11 cellular contexts compared by ENCODE assay signal in the genomic region with DNA sequence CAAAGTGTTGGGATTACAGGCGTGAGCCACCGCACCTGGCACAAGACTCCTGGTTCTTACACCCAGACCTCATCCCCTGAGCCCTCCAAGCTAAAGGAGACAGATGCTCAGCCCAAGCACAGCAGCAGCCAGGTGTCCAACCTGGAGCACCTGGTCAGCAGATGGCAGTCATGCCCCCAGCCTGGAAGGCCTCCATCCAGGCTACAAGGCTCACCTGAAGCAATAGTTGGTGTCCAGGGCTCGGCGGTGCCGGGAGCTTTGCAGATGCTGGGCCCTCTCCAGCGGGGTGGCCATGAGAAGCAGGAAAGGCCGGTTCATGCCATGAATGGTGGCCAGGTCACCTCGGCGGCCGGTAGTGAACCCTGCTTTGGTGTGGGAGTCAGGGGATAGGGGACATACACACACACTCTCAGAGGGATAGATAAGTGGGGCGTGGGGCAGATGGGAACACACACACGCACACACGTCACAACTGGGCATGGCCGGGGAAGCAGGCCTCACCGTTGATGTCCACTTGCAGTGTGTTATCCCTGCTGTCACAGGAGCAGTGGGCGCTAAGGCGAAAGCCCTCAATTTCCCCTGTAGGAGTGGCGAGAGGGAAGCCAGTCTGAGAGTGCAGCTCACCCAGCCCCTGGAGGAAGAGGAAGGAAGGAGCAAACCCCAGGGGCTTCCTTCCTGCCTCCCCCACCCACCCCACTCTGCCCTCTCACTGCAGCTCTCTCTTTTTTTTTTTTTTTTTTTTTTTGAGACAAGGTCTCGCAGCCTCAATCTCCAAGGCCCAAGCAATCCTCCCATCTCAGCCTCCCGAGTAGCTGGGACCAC. TPM values are rescaled to one million over a fixed set of nuclear protein-coding genes. Genes with fewer than 3 reads are reported as not detected.
DNase-seq lines count a peak whose midpoint lies in the region; ATAC-seq, FAIRE-seq and TF ChIP-seq lines count a peak whose summit lies in the region.
"Had no signal": no experiment of that assay in that cellular context is flagged by ENCODE, and none has a peak within 500 bp of the region (broad histone marks: within the 10 kb centered on the region; RNA-seq: fewer than 3 reads in every experiment).

No MANE protein-coding gene starts in this region.

- H3K27ac Mint-ChIP-seq in nephron progenitor cell, result no peak overlapping the region

- no peaks in the 10 kb centered on the region for H3K27me3 ChIP-seq in RWPE2 (ENCODE audit: insufficient read depth, poor library complexity, severe bottlenecking)
- H3K27me3 ChIP-seq: SJSA1 had no signal

- no peak for FAIRE-seq in D721Med (lab: Jason Lieb, UNC)
- no peak for FAIRE-seq in kidney (lab: Jason Lieb, UNC)
- FAIRE-seq: urothelium cell line had no signal

- H3K4me3 ChIP-seq in RWPE2 (ENCODE audit: severe bottlenecking) (no peak overlapping the region), kidney (ENCODE audit: low read length in 2 of 2) (no peak overlapping the region)
- H3K4me3 ChIP-seq: SJSA1 had no signal

- H3K9ac ChIP-seq in kidney (ENCODE audit: low read length in 2 of 2), result no peak overlapping the region

- H3K36me3 ChIP-seq in RWPE2 (ENCODE audit: low read depth), result peaks cover 85% of the 10 kb centered on the region
- no peaks in the 10 kb centered on the region for H3K36me3 ChIP-seq in kidney (ENCODE audit: control insufficient read depth in 1 of 2, insufficient read depth in 2 of 2, low read length in 2 of 2)

- no peak overlapping the region for H3K4me3 Mint-ChIP-seq in nephron progenitor cell

- H3K27ac ChIP-seq in 22Rv1 (no peak overlapping the region), RWPE2 (ENCODE audit: poor library complexity, severe bottlenecking) (no peak overlapping the region), kidney (ENCODE audit: low read depth in 2 of 2, low read length in 2 of 2) (no peak overlapping the region)
- H3K27ac ChIP-seq: SJSA1 had no signal

- H3K9me3 ChIP-seq in RWPE2 (ENCODE audit: severe bottlenecking) (no peaks in the 10 kb centered on the region), kidney (ENCODE audit: control insufficient read depth in 1 of 2, low read length in 2 of 2) (no peaks in the 10 kb centered on the region)
- H3K9me3 ChIP-seq: SJSA1 had no signal

- no peaks in the 10 kb centered on the region for H3K27me3 Mint-ChIP-seq in nephron progenitor cell (ENCODE audit: low read depth, poor library complexity)

- H3K36me3 Mint-ChIP-seq in nephron progenitor cell (ENCODE audit: low read depth), result peaks cover 47% of the 10 kb centered on the region

- no peak for DNase-seq in D721Med (ENCODE audit: insufficient read length, low spot score)
- DNase-seq in RWPE2 (ENCODE audit: low spot score), result no peak
- DNase-seq in kidney, result no peak
- no peak for DNase-seq in posterior vena cava (ENCODE audit: low spot score)
- no peak for DNase-seq in mucosa of gallbladder (ENCODE audit: low spot score)
- DNase-seq in nephron progenitor cell, result no peak
- DNase-seq: NCI-H1105 treated with DMSO at 0.1 percent for 48 hours had no signal

- no peaks in the 10 kb centered on the region for H3K9me3 Mint-ChIP-seq in nephron progenitor cell

- H3K4me1 ChIP-seq in RWPE2 (ENCODE audit: insufficient read depth, poor library complexity, severe bottlenecking) (no peaks in the 10 kb centered on the region), kidney (ENCODE audit: control insufficient read depth in 1 of 2, insufficient read depth in 1 of 2, low read depth in 1 of 2, low read length in 2 of 2) (no peaks in the 10 kb centered on the region)

- TF ChIP-seq CTCF in 22Rv1 (IDR thresholded peaks at IDR 0.05) (peak; percentile 47), D721Med (IDR thresholded peaks at IDR 0.05; ENCODE audit: insufficient read depth, missing control alignments) (peak; percentile 1), RWPE2 (IDR thresholded peaks at IDR 0.05; ENCODE audit: poor library complexity, severe bottlenecking) (peak; percentile 30), kidney (IDR thresholded peaks at IDR 0.05; ENCODE audit: borderline replicate concordance, extremely low read depth, insufficient read depth) (peak; percentile 30), nephron progenitor cell (IDR thresholded peaks at IDR 0.05) (no peak)

- H3K4me1 Mint-ChIP-seq in nephron progenitor cell, result no peaks in the 10 kb centered on the region

- intact Hi-C loops in kidney (cut with DNase I) (no loop called here), posterior vena cava (cut with DNase I) (loop anchor here in 1 of 2 donors (2.0 kb wide), 1 partner anchor 15 kb away; no protein-coding TSS in a partner anchor)

- ATAC-seq in RWPE2 (ENCODE audit: low read depth) (peak; percentile 64; the same call in 2 of the 3 replicates), HG03520 (IDR thresholded peaks at IDR 0.05; ENCODE audit: unreplicated experiment) (no peak)

RNA-seq across cellular contexts. Expression of a gene that starts 11.8 kb away (rescaled TPM):
- total RNA-seq in kidney (48.0 TPM), posterior vena cava (10 to 100 TPM; 43.8 to 61.5 TPM), mucosa of gallbladder (47.1 TPM)
- 19.1 TPM for polyA plus RNA-seq in kidney (ENCODE audit: insufficient read depth, low read depth, low replicate concordance)

RNA-seq across cellular contexts. Expression of a gene that starts 22.1 kb away (rescaled TPM):
- total RNA-seq in kidney, result 12.6 TPM
- 15.7 TPM for polyA plus RNA-seq in kidney (ENCODE audit: insufficient read depth, low read depth, low replicate concordance)
- total RNA-seq in posterior vena cava, result 1 to 10 TPM; 3.7 to 4.2 TPM
- total RNA-seq in mucosa of gallbladder, result 12.8 TPM

RNA-seq across cellular contexts. Expression of a gene that starts 31.9 kb away (rescaled TPM):
- total RNA-seq in kidney (28.1 TPM), posterior vena cava (10 to 100 TPM; 17.5 to 23.9 TPM), mucosa of gallbladder (26.2 TPM)
- 9.8 TPM for polyA plus RNA-seq in kidney (ENCODE audit: insufficient read depth, low read depth, low replicate concordance)

RNA-seq across cellular contexts. Expression of a gene that starts 34.5 kb away (rescaled TPM):
- total RNA-seq in kidney, result 9.5 TPM
- polyA plus RNA-seq in kidney (ENCODE audit: insufficient read depth, low read depth, low replicate concordance), result 24.3 TPM
- total RNA-seq in posterior vena cava, result 1 to 10 TPM; 6.4 to 8.3 TPM
- 8.6 TPM for total RNA-seq in mucosa of gallbladder

RNA-seq across cellular contexts. Expression of a gene that starts 55.3 kb away (rescaled TPM):
- total RNA-seq in kidney (16.8 TPM), posterior vena cava (1 to 10 TPM; 7.2 to 7.3 TPM), mucosa of gallbladder (12.3 TPM)
- polyA plus RNA-seq in kidney (ENCODE audit: insufficient read depth, low read depth, low replicate concordance), result 15.5 TPM
